In the genomic region with DNA sequence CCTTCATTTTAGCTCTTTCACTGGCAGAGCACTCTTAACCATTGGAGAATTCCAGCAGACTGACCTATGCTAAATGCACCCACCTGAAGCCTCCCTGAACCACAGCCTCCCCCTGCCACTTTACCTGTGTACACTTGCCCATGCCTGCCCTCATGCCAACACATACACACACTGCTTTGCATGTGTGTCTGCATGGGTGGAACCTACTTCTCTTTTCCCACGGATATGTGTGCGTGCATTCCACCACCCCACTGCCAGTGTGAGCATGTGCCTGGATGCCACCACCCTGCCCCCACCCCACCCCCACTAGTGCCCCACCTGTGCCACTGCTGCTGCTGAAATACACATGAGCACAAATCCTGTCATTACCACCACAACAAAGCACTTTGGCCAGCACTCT, we compare ENCODE assay signal across 11 cellular contexts. TPM values are rescaled to one million over a fixed set of nuclear protein-coding genes. Genes with fewer than 3 reads are reported as not detected.
DNase-seq lines count a peak whose midpoint lies in the region; ATAC-seq, FAIRE-seq and TF ChIP-seq lines count a peak whose summit lies in the region.
"Had no signal": no experiment of that assay in that cellular context is flagged by ENCODE, and none has a peak within 500 bp of the region (broad histone marks: within the 10 kb centered on the region; RNA-seq: fewer than 3 reads in every experiment).

No MANE protein-coding gene starts in this region.

- H3K4me3 Mint-ChIP-seq in neural progenitor cell, result no peak overlapping the region
- H3K4me3 Mint-ChIP-seq: CD14-positive monocyte had no signal

- dilution Hi-C loops in IMR-90 (cut with HindIII; ENCODE audit: low sequenced_read_pairs, unreplicated experiment), result loop anchor here (25.0 kb wide), 1 partner anchor 409 kb away; a partner anchor contains a TSS
- dilution Hi-C loops in keratinocyte (cut with MboI; ENCODE audit: extremely low pct_ligation_motif_present, low sequenced_read_pairs), result no loop called here

- no peaks in the 10 kb centered on the region for H3K79me1 ChIP-seq in IMR-90 (ENCODE audit: low read depth in 1 of 2, low read length in 2 of 2)
- no peaks in the 10 kb centered on the region for H3K79me1 ChIP-seq in H1 (ENCODE audit: low read depth, low read length)

- H3K56ac ChIP-seq in IMR-90 (ENCODE audit: extremely low read depth, insufficient read depth, low read length), result no peak overlapping the region
- H3K56ac ChIP-seq in H1 (replicated peaks; ENCODE audit: insufficient read length, low read depth, low read length), result no peak overlapping the region

- in situ Hi-C loops in IMR-90 (cut with MboI; ENCODE audit: low sequenced_read_pairs), result loop anchor here (25.0 kb wide), 1 partner anchor 1134 kb away; no protein-coding TSS in a partner anchor

- no peak overlapping the region for H2AK9ac ChIP-seq in IMR-90 (replicated peaks; ENCODE audit: low read depth, low read length, poor library complexity)

- TF ChIP-seq CTCF in IMR-90 (conservative IDR thresholded peaks at IDR 0.05; ENCODE audit: low read depth, low read length) (no peak), H1 (IDR thresholded peaks at IDR 0.05; ENCODE audit: control extremely low read depth in 1 of 3, insufficient read depth in 1 of 3, low read depth in 1 of 3, low read length in 3 of 3) (no peak), keratinocyte (optimal IDR thresholded peaks at IDR 0.05 in 1 of 3, IDR thresholded peaks at IDR 0.05 in 1 of 3, conservative IDR thresholded peaks at IDR 0.05 in 1 of 3; ENCODE audit: extremely low read depth in 1 of 3, insufficient read depth in 2 of 3, low read length in 3 of 3) (no peak), upper lobe of right lung (IDR thresholded peaks at IDR 0.05) (no peak), neural progenitor cell (IDR thresholded peaks at IDR 0.05) (no peak)

- peak overlapping the region; percentile 4; the same call in 1 of the 2 replicates for H2AK5ac ChIP-seq in IMR-90 (ENCODE audit: low read depth, low read length)
- no peak overlapping the region for H2AK5ac ChIP-seq in H1 (ENCODE audit: low read depth, low read length)

- TF ChIP-seq EP300 in H1 (IDR thresholded peaks at IDR 0.05; ENCODE audit: borderline replicate concordance in 1 of 2, low read depth in 2 of 2, low read length in 2 of 2), result no peak

- BruUV-seq in IMR-90 (replicated peaks; lab: Mats Ljungman, UMichigan), result no TSS peak

- H2BK15ac ChIP-seq in IMR-90 (ENCODE audit: low read depth, low read length) (no peak overlapping the region), H1 (ENCODE audit: low read length) (no peak overlapping the region)

- H3K9ac ChIP-seq in IMR-90 (ENCODE audit: low read depth, low read length), result no peak overlapping the region
- no peak overlapping the region for H3K9ac ChIP-seq in H1 (replicated peaks in 1 of 4; ENCODE audit: extremely low read depth in 1 of 4, low read depth in 3 of 4, low read length in 3 of 4)
- no peak overlapping the region for H3K9ac ChIP-seq in keratinocyte (ENCODE audit: control insufficient read depth, extremely low read depth, insufficient read depth, low read length)
- no peak overlapping the region for H3K9ac ChIP-seq in neural progenitor cell

- no CpG with 5 or more reads among the region's 2 CpGs for WGBS in IMR-90 (ENCODE audit: extremely low coverage in 2 of 2, insufficient read length in 1 of 2), 2 experiments
- 87% methylated on average over 2 of the region's 2 CpGs; no CpG with 5 or more reads in 1 of the 2 experiments for WGBS in H1 (ENCODE audit: extremely low coverage in 1 of 2, insufficient coverage in 1 of 2, insufficient read length in 1 of 2, insufficient replicate concordance in 2 of 2, low coverage in 1 of 2, low lambda C conversion rate in 2 of 2, missing lambda C conversion rate in 1 of 2), 2 experiments

- H2BK12ac ChIP-seq in H1 (ENCODE audit: low read depth, low read length), result no peak overlapping the region

- peaks cover 15% of the 10 kb centered on the region for H3K9me3 ChIP-seq in IMR-90 (ENCODE audit: control insufficient read depth, insufficient read depth, low read length)
- peaks cover 6 to 7% of the 10 kb centered on the region in 2 experiments; a peak in 3 of 4 replicates for H3K9me3 ChIP-seq in H1 (ENCODE audit: insufficient read depth in 2 of 2, low read depth in 1 of 2, low read length in 1 of 2)
- no peaks in the 10 kb centered on the region for H3K9me3 ChIP-seq in keratinocyte (ENCODE audit: control insufficient read depth, low read depth, low read length)
- no peaks in the 10 kb centered on the region for H3K9me3 ChIP-seq in upper lobe of right lung
- no peaks in the 10 kb centered on the region for H3K9me3 ChIP-seq in neural progenitor cell (ENCODE audit: low read depth)

- POLR2A ChIA-PET in IMR-90 (lab: Charles Lee; ENCODE audit: unreplicated experiment), result no interaction called here
- POLR2A ChIA-PET in H1 (lab: Charles Lee; ENCODE audit: partially characterized antibody), result no interaction called here

- H3K4me1 ChIP-seq in IMR-90 (ENCODE audit: control insufficient read depth, insufficient read depth, low read length) (no peaks in the 10 kb centered on the region), H1 (replicated peaks in 1 of 4; ENCODE audit: control insufficient read depth in 3 of 4, insufficient read depth in 4 of 4, low read length in 3 of 4) (no peaks in the 10 kb centered on the region), keratinocyte (ENCODE audit: control insufficient read depth, extremely low read depth, insufficient read depth, low read length) (peaks cover 3% of the 10 kb centered on the region), upper lobe of right lung (no peaks in the 10 kb centered on the region), neural progenitor cell (no peaks in the 10 kb centered on the region)
- H3K4me1 ChIP-seq: HAP-1 had no signal

- H3K23me2 ChIP-seq in H1 (ENCODE audit: low read depth, low read length), result no peaks in the 10 kb centered on the region

- H3K9me3 Mint-ChIP-seq in neural progenitor cell, result peaks cover 25% of the 10 kb centered on the region

- H2AFZ ChIP-seq in IMR-90 (replicated peaks; ENCODE audit: low read length, poor library complexity) (peak overlapping the region; percentile 47), H1 (ENCODE audit: low read length) (no peak overlapping the region), keratinocyte (ENCODE audit: control insufficient read depth, low read length) (no peak overlapping the region), neural progenitor cell (replicated peaks) (no peak overlapping the region)

- peaks cover 2% of the 10 kb centered on the region for H3K27me3 Mint-ChIP-seq in neural progenitor cell (ENCODE audit: insufficient read depth, low read depth)

- H3K9me1 ChIP-seq in IMR-90 (ENCODE audit: insufficient read depth, low read length), result 0 out of 2 replicates have a peak, but pooled peaks cover 3% of the 10 kb centered on the region
- H3K9me1 ChIP-seq in keratinocyte (ENCODE audit: control insufficient read depth, extremely low read depth, insufficient read depth, low read length), result no peaks in the 10 kb centered on the region

- H3K27ac ChIP-seq in IMR-90 (ENCODE audit: insufficient read depth, low read length) (no peak overlapping the region), H1 (ENCODE audit: low read depth, low read length) (no peak overlapping the region), keratinocyte (ENCODE audit: control insufficient read depth, insufficient read depth, low read length) (no peak overlapping the region), upper lobe of right lung (no peak overlapping the region), neural progenitor cell (no peak overlapping the region)

- no peak overlapping the region for H3K27ac Mint-ChIP-seq in neural progenitor cell

- H3K4me2 ChIP-seq in IMR-90 (ENCODE audit: low read depth, low read length), result no peak overlapping the region
- no peak overlapping the region for H3K4me2 ChIP-seq in H1 (ENCODE audit: insufficient read depth in 1 of 2, low read depth in 2 of 2, low read length in 2 of 2)
- H3K4me2 ChIP-seq in keratinocyte (ENCODE audit: control insufficient read depth, extremely low read depth, insufficient read depth, low read depth, low read length), result no peak overlapping the region
- no peak overlapping the region for H3K4me2 ChIP-seq in neural progenitor cell

- H3K14ac ChIP-seq in IMR-90 (replicated peaks; ENCODE audit: low read depth, low read length), result no peak overlapping the region
- H3K14ac ChIP-seq in H1 (ENCODE audit: insufficient read length), result no peak overlapping the region

- H4K91ac ChIP-seq in IMR-90 (ENCODE audit: insufficient read depth, low read depth, low read length) (no peak overlapping the region), H1 (replicated peaks; ENCODE audit: insufficient read length, low read length) (no peak overlapping the region)

- no peak overlapping the region for H3K18ac ChIP-seq in IMR-90 (ENCODE audit: low read depth, low read length)
- H3K18ac ChIP-seq in H1 (ENCODE audit: extremely low read depth, low read length), result no peak overlapping the region

- H2BK20ac ChIP-seq in IMR-90 (ENCODE audit: low read depth, low read length) (no peak overlapping the region; the same call in 1 of the 2 replicates), H1 (ENCODE audit: low read length) (no peak overlapping the region)

- no peaks in the 10 kb centered on the region for H3K4me1 Mint-ChIP-seq in neural progenitor cell

- TF ChIP-seq POLR2A in IMR-90 (IDR thresholded peaks at IDR 0.05; ENCODE audit: low read depth, low read length) (no peak), H1 (IDR thresholded peaks at IDR 0.05; ENCODE audit: control extremely low read depth in 1 of 2, low read depth in 2 of 2, low read length in 2 of 2) (no peak)

- H3K4ac ChIP-seq in IMR-90 (ENCODE audit: low read depth, low read length) (no peak overlapping the region), H1 (replicated peaks; ENCODE audit: insufficient read length, low read depth, low read length) (no peak overlapping the region)

- no peak for TF ChIP-seq RAD21 in IMR-90 (IDR thresholded peaks at IDR 0.05; ENCODE audit: low read length)
- no peak for TF ChIP-seq RAD21 in H1 (IDR thresholded peaks at IDR 0.05 in 1 of 2, conservative IDR thresholded peaks at IDR 0.05 in 1 of 2; ENCODE audit: low read depth in 2 of 2, low read length in 2 of 2)

- FAIRE-seq in H1 (lab: Jason Lieb, UNC) (no peak), keratinocyte (lab: Jason Lieb, UNC) (peak; percentile 5)
- FAIRE-seq: A204.1 had no signal

- H3K4me3 ChIP-seq in IMR-90 (ENCODE audit: insufficient read depth, low read depth, low read length), result no peak overlapping the region
- H3K4me3 ChIP-seq in H1 (ENCODE audit: extremely low read depth in 1 of 4, insufficient read depth in 2 of 4, low read depth in 3 of 4, low read length in 4 of 4), result no peak overlapping the region
- H3K4me3 ChIP-seq in keratinocyte (ENCODE audit: control insufficient read depth in 2 of 3, extremely low read depth in 1 of 3, insufficient read depth in 2 of 3, low read depth in 1 of 3, low read length in 3 of 3), result no peak overlapping the region
- H3K4me3 ChIP-seq in upper lobe of right lung, result no peak overlapping the region
- no peak overlapping the region for H3K4me3 ChIP-seq in neural progenitor cell
- H3K4me3 ChIP-seq: HAP-1 had no signal

- H4K5ac ChIP-seq in IMR-90 (ENCODE audit: low read depth, low read length), result no peak overlapping the region
- H4K5ac ChIP-seq in H1 (ENCODE audit: insufficient read length, low read depth, low read length), result no peak overlapping the region

- H3K36me3 Mint-ChIP-seq in neural progenitor cell, result no peaks in the 10 kb centered on the region

- H3K36me3 ChIP-seq in IMR-90 (ENCODE audit: control insufficient read depth, insufficient read depth, low read length), result no peaks in the 10 kb centered on the region
- no peaks in the 10 kb centered on the region for H3K36me3 ChIP-seq in H1 (ENCODE audit: control insufficient read depth in 2 of 4, insufficient read depth in 4 of 4, low read length in 3 of 4)
- H3K36me3 ChIP-seq in keratinocyte (ENCODE audit: control insufficient read depth in 2 of 2, extremely low read depth in 1 of 2, insufficient read depth in 2 of 2, low read length in 2 of 2), result no peaks in the 10 kb centered on the region
- H3K36me3 ChIP-seq in upper lobe of right lung, result no peaks in the 10 kb centered on the region
- no peaks in the 10 kb centered on the region for H3K36me3 ChIP-seq in neural progenitor cell

- intact Hi-C loops in IMR-90 (cut with micrococcal nuclease), result no loop called here
- intact Hi-C loops in upper lobe of right lung (cut with DNase I), result no loop called here

- H4K8ac ChIP-seq in IMR-90 (ENCODE audit: low read depth in 2 of 2, low read length in 2 of 2) (no peak overlapping the region), H1 (ENCODE audit: extremely low read depth, insufficient read depth, low read length) (0 out of 2 replicates have a peak overlapping the region, but pooled peaks have one; percentile 31)

- H3F3A ChIP-seq in neural progenitor cell (ENCODE audit: low read depth), result no peaks in the 10 kb centered on the region

- DNase-seq in IMR-90 (no peak), H1 (ENCODE audit: low read depth in 1 of 2, low spot score in 2 of 2) (no peak), keratinocyte (ENCODE audit: low read depth, low spot score) (no peak), upper lobe of right lung (no peak), neural progenitor cell (ENCODE audit: low spot score) (no peak)
- no peak for DNase-seq in activated CD4-positive, CD25-positive, alpha-beta regulatory T cell treated with anti-CD3 and anti-CD28 coated beads, Interleukin-2, amount 50 U/mL, for 72 hours
- no peak for DNase-seq in stimulated activated naive CD4-positive, alpha-beta T cell (lab: John Stamatoyannopoulos, UW)
- DNase-seq: GOT3 had no signal

- H2BK5ac ChIP-seq in IMR-90 (ENCODE audit: low read depth, low read length, poor library complexity, severe bottlenecking) (no peak overlapping the region), H1 (ENCODE audit: low read depth, low read length) (no peak overlapping the region)

- H4K20me1 ChIP-seq in IMR-90 (ENCODE audit: insufficient read depth, low read length) (no peaks in the 10 kb centered on the region), H1 (replicated peaks in 1 of 2; ENCODE audit: control insufficient read depth in 1 of 2, insufficient read depth in 2 of 2, low read length in 2 of 2) (no peaks in the 10 kb centered on the region), keratinocyte (ENCODE audit: control insufficient read depth, extremely low read depth, insufficient read depth, low read length) (no peaks in the 10 kb centered on the region), neural progenitor cell (ENCODE audit: low read depth) (no peaks in the 10 kb centered on the region)

- CTCF ChIA-PET in IMR-90 (lab: Yijun Ruan, JAX) (no interaction called here), H1 (lab: Charles Lee; ENCODE audit: partially characterized antibody) (interaction anchor here (0.9 to 3.2 kb wide), 3 partner anchors 9 to 418 kb away, joined by 3 to 17 read pairs (median 4); no protein-coding TSS in a partner anchor)

- H2BK120ac ChIP-seq in IMR-90 (ENCODE audit: low read depth, low read length), result no peak overlapping the region
- H2BK120ac ChIP-seq in H1 (replicated peaks; ENCODE audit: low read depth, low read length), result no peak overlapping the region

- H3K27me3 ChIP-seq in IMR-90 (ENCODE audit: control insufficient read depth, insufficient read depth, low read length) (no peaks in the 10 kb centered on the region), H1 (replicated peaks in 1 of 4; ENCODE audit: control insufficient read depth in 3 of 4, extremely low read depth in 1 of 4, insufficient read depth in 3 of 4, low read length in 3 of 4) (no peaks in the 10 kb centered on the region), keratinocyte (ENCODE audit: control insufficient read depth, extremely low read depth, insufficient read depth, low read length) (no peaks in the 10 kb centered on the region), upper lobe of right lung (no peaks in the 10 kb centered on the region), neural progenitor cell (no peaks in the 10 kb centered on the region)

- H3K23ac ChIP-seq in IMR-90 (ENCODE audit: low read depth, low read length) (no peak overlapping the region), H1 (ENCODE audit: insufficient read length) (no peak overlapping the region)

- H3K79me2 ChIP-seq in H1 (ENCODE audit: control insufficient read depth in 1 of 2, insufficient read depth in 2 of 2, low read length in 2 of 2) (no peaks in the 10 kb centered on the region), keratinocyte (ENCODE audit: control insufficient read depth, insufficient read depth, low read length) (no peaks in the 10 kb centered on the region), neural progenitor cell (ENCODE audit: low read depth) (no peaks in the 10 kb centered on the region)

- ATAC-seq in IMR-90 (ENCODE audit: low read depth) (no peak), upper lobe of right lung (peak; percentile 28)

RNA-seq across cellular contexts. Expression of a gene that starts 49.5 kb away (rescaled TPM):
- 12.5 and 23.9 TPM in 2 replicates for total RNA-seq in IMR-90 (2012; rRNA removed)
- 4.6 and 4.8 TPM in 2 replicates for polyA plus RNA-seq in IMR-90 (2012; rRNA removed)
- 0.26 and 0.33 TPM in 2 replicates for polyA plus RNA-seq in IMR-90 (2012; cell fraction: cytosol; rRNA removed)
- 0.34 and 3.3 TPM in 2 replicates for polyA plus RNA-seq in IMR-90 (2012; cell fraction: nucleus; rRNA removed; ENCODE audit: low replicate concordance)
- 16.5 and 18.8 TPM in 2 replicates for total RNA-seq in H1 (2021; fragmentation: NEBNext Ultra II Directional; extraction: Animal tissue kit (Norgen Biotek cat#: 25700))
- 0.50 and 1.0 TPM in 2 replicates for polyA plus RNA-seq in H1 (2011; rRNA removed)
- polyA plus RNA-seq in H1 (2011; cell fraction: cytosol; rRNA removed), result 1.6 TPM
- polyA plus RNA-seq in H1 (2011; cell fraction: nucleus; rRNA removed), result 1.4 TPM
- 3.4 to 8.7 TPM (median 4.2 TPM) in 4 replicates for polyA plus RNA-seq in H1 (2012, experiment 1 of 2)
- polyA plus RNA-seq in H1 (2012, experiment 2 of 2), result 0.20 TPM
- polyA plus RNA-seq in H1 (2013, experiment 1 of 2), result 11.8 TPM
- polyA plus RNA-seq in H1 (2013, experiment 2 of 2), result 12.6 TPM
- polyA minus RNA-seq in H1 (2011; rRNA and poly(A)+ RNA removed), result 1.5 and 5.1 TPM in 2 replicates
- polyA minus RNA-seq in H1 (2011; cell fraction: cytosol; rRNA and poly(A)+ RNA removed), result 6.6 TPM
- polyA minus RNA-seq in H1 (2011; cell fraction: nucleus; rRNA and poly(A)+ RNA removed), result 13.9 TPM
- 7.3 to 14.3 TPM (median 12.0 TPM) in 3 replicates for polyA plus RNA-seq in keratinocyte
- 63.5 TPM for polyA plus RNA-seq in keratinocyte (2011; ENCODE audit: low read depth)
- polyA plus RNA-seq in keratinocyte (2011; cell fraction: cytosol; rRNA removed), result 3.5 and 8.3 TPM in 2 replicates
- 13.5 and 24.4 TPM in 2 replicates for polyA plus RNA-seq in keratinocyte (2011; cell fraction: nucleus; rRNA removed)
- 10.9 and 11.0 TPM in 2 replicates for polyA plus RNA-seq in keratinocyte (2012; ENCODE audit: low replicate concordance)
- 1.2 to 35.0 TPM (median 9.6 TPM) in 3 replicates for polyA minus RNA-seq in keratinocyte
- 7.1 TPM for polyA minus RNA-seq in keratinocyte (2011; cell fraction: cytosol; rRNA and poly(A)+ RNA removed)
- polyA minus RNA-seq in keratinocyte (2011; cell fraction: nucleus; rRNA and poly(A)+ RNA removed), result 22.8 and 71.7 TPM in 2 replicates
- 34.4 TPM for total RNA-seq in upper lobe of right lung
- 6.6 and 11.6 TPM in 2 replicates for total RNA-seq in neural progenitor cell (ENCODE audit: low replicate concordance)
